ENCODE assay signal across 31 cellular contexts in genomic region chr3:69994934-69995333, GRCh38. TPM values are rescaled to one million over a fixed set of nuclear protein-coding genes. Genes with fewer than 3 reads are reported as not detected.
"Had no signal": no experiment of that assay in that cellular context is flagged by ENCODE, and none has a peak within 500 bp of the region (broad histone marks: within the 10 kb centered on the region; RNA-seq: fewer than 3 reads in every experiment).

No MANE protein-coding gene starts in this region.

- H3K4me3 Mint-ChIP-seq: activated naive CD8-positive, alpha-beta T cell treated with anti-CD3 and anti-CD28 coated beads for 36 hours; mesothelial cell of epicardium; naive B cell; nephron progenitor cell; stimulated activated effector memory CD8-positive, alpha-beta T cell treated with anti-CD3 and anti-CD28 coated beads, Interleukin-12 subunit alpha, Interleukin-12 subunit beta, amount 100 ng/mL, for 72 hours; stimulated activated naive CD8-positive, alpha-beta T cell treated with anti-CD3 and anti-CD28 coated beads, Interleukin-15, Interleukin-2, amounts not matched to agents 100 ng/mL and 50 ng/mL, for 24 hours; type B pancreatic cell had no signal

- ATAC-seq: activated CD4-positive, CD25-positive, alpha-beta regulatory T cell treated with anti-CD3 and anti-CD28 coated beads, Interleukin-2, amount 50 U/mL, for 24 hours; body of pancreas; gastroesophageal sphincter; left ventricle myocardium superior; stimulated activated effector memory CD8-positive, alpha-beta T cell treated with anti-CD3 and anti-CD28 coated beads, Interleukin-12 subunit alpha, Interleukin-12 subunit beta, amount 100 ng/mL, for 72 hours had no signal

- H3K27me3 Mint-ChIP-seq: progenitor cell of endocrine pancreas; stimulated activated naive CD8-positive, alpha-beta T cell treated with anti-CD3 and anti-CD28 coated beads, Interleukin-15, Interleukin-2, amounts not matched to agents 100 ng/mL and 50 ng/mL, for 24 hours; type B pancreatic cell had no signal

- H3K9me3 Mint-ChIP-seq: activated naive CD8-positive, alpha-beta T cell treated with anti-CD3 and anti-CD28 coated beads for 36 hours; naive B cell; nephron progenitor cell; type B pancreatic cell had no signal

- H3K36me3 Mint-ChIP-seq: activated naive CD8-positive, alpha-beta T cell treated with anti-CD3 and anti-CD28 coated beads for 36 hours; mesothelial cell of epicardium; naive B cell; stimulated activated effector memory CD8-positive, alpha-beta T cell treated with anti-CD3 and anti-CD28 coated beads, Interleukin-12 subunit alpha, Interleukin-12 subunit beta, amount 100 ng/mL, for 72 hours; type B pancreatic cell had no signal

- DNase-seq: activated CD4-positive, alpha-beta T cell treated with anti-CD3 and anti-CD28 coated beads for 48 hours; activated CD4-positive, alpha-beta T cell treated with anti-CD3 and anti-CD28 coated beads, Interleukin-2, amount 50 U/mL, for 48 hours; activated CD8-positive, alpha-beta memory T cell treated with anti-CD3 and anti-CD28 coated beads for 24 hours; activated effector memory CD4-positive, alpha-beta T cell treated with Interleukin-2 at 50 U/mL for 16 hours; activated naive CD4-positive, alpha-beta T cell treated with Interleukin-2 at 50 U/mL for 16 hours; activated naive CD8-positive, alpha-beta T cell treated with anti-CD3 and anti-CD28 coated beads for 36 hours; adrenal gland; aorta; body of pancreas; dorsolateral prefrontal cortex; effector memory CD4-positive, alpha-beta T cell; erythroblast; islet precursor cell; left ventricle myocardium superior; mammary epithelial cell; naive B cell; nephron progenitor cell; right lobe of liver; stimulated activated CD4-positive, alpha-beta T cell treated with anti-CD3 and anti-CD28 coated beads, Interleukin-4, amount 100 ng/mL, for 24 hours; WERI-Rb-1 had no signal

- H3K27ac Mint-ChIP-seq: activated naive CD8-positive, alpha-beta T cell treated with anti-CD3 and anti-CD28 coated beads for 36 hours; mesothelial cell of epicardium; naive B cell; nephron progenitor cell; progenitor cell of endocrine pancreas; stimulated activated effector memory CD8-positive, alpha-beta T cell treated with anti-CD3 and anti-CD28 coated beads, Interleukin-12 subunit alpha, Interleukin-12 subunit beta, amount 100 ng/mL, for 72 hours; stimulated activated naive CD8-positive, alpha-beta T cell treated with anti-CD3 and anti-CD28 coated beads, Interleukin-15, Interleukin-2, amounts not matched to agents 100 ng/mL and 50 ng/mL, for 24 hours; type B pancreatic cell had no signal

- H3K4me1 Mint-ChIP-seq: activated naive CD8-positive, alpha-beta T cell treated with anti-CD3 and anti-CD28 coated beads for 36 hours; naive B cell; nephron progenitor cell; stimulated activated effector memory CD8-positive, alpha-beta T cell treated with anti-CD3 and anti-CD28 coated beads, Interleukin-12 subunit alpha, Interleukin-12 subunit beta, amount 100 ng/mL, for 72 hours had no signal

RNA-seq across cellular contexts. Expression of gene SAMMSON, which starts 4.6 kb away (rescaled TPM):
- total RNA-seq: activated naive CD8-positive, alpha-beta T cell treated with anti-CD3 and anti-CD28 coated beads for 36 hours; adrenal gland; left ventricle myocardium superior; mammary epithelial cell; mesothelial cell of epicardium; osteocyte; renal cortical epithelial cell; right lobe of liver; vagina had no signal
- polyA plus RNA-seq: adrenal gland, hepatocyte, mammary epithelial cell had no signal
